ENCODE assay signal across 8 cellular contexts in the genomic region with DNA sequence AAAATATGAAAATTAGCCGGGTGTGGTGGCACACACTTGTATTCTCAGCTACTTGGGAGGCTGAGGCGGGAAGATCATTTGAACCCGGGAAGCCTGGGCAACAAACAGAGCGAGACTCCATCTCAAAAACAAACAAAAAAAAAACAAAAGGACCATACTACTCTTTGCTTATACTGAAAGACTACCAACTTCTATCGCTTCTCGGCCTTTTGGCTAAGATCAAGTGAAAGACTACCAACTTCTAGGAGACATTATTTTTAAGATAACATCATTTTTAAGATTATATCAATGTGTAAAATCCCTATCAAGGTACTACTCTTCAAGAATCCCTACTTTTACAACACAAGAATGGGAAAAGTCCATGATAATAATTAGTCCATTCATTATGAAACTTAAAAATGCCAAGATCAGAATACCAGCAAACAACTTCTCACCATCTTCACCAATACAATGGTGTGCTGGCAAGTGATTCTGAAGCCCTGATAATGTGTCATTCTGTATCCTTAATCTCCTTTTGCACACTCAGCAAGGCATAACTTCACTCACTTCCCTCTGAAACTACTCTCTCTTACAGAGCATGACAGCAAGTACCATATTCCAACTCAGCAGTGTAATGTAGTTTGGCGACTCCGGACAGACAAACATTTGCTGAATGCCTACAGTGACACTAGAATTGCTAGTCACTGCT. TPM values are rescaled to one million over a fixed set of nuclear protein-coding genes. Genes with fewer than 3 reads are reported as not detected.
A peak's percentile ranks its signal among the peaks of the same experiment; 100 is the strongest.
DNase-seq lines count a peak whose midpoint lies in the region; ATAC-seq, FAIRE-seq and TF ChIP-seq lines count a peak whose summit lies in the region.

No MANE protein-coding gene starts in this region.

- peaks cover 71% of the 10 kb centered on the region for H3K4me1 ChIP-seq in A549
- peaks cover 46% of the 10 kb centered on the region for H3K4me1 ChIP-seq in HUES48 (ENCODE audit: control insufficient read depth, insufficient read depth, low read length)
- H3K4me1 ChIP-seq in adipocyte (ENCODE audit: control insufficient read depth, insufficient read depth, low read length): peaks cover 70% of the 10 kb centered on the region
- peaks cover 17 to 62% (median 43%) of the 10 kb centered on the region in 4 donors for H3K4me1 ChIP-seq in liver (ENCODE audit: control insufficient read depth in 4 of 4, insufficient read depth in 4 of 4, low read length in 3 of 4)
- H3K4me1 ChIP-seq in upper lobe of left lung: peaks cover 68 to 83% (median 78%) of the 10 kb centered on the region in 4 donors

- TF ChIP-seq RAD21 in A549 (conservative IDR thresholded peaks at IDR 0.05 in 1 of 2, IDR thresholded peaks at IDR 0.05 in 1 of 2) (no peak), liver (IDR thresholded peaks at IDR 0.05) (peak in 1 of 2 donors; percentile 19)

- CTCF ChIA-PET in A549 (lab: Yijun Ruan, JAX): interaction anchor here (2.0 to 24.5 kb wide), 2 partner anchors 21 to 22 kb away, joined by 7 to 518 read pairs; no protein-coding TSS in a partner anchor

- POLR2A ChIA-PET in A549 (lab: Yijun Ruan, JAX): no interaction called here

- no peaks in the 10 kb centered on the region for H3K9me3 ChIP-seq in A549
- H3K9me3 ChIP-seq in HUES48 (ENCODE audit: control insufficient read depth, insufficient read depth, low read length): no peaks in the 10 kb centered on the region
- H3K9me3 ChIP-seq in adipocyte (ENCODE audit: control insufficient read depth, low read length): no peaks in the 10 kb centered on the region
- no peaks in the 10 kb centered on the region for H3K9me3 ChIP-seq in liver (ENCODE audit: control insufficient read depth in 4 of 4, low read length in 3 of 4)
- no peaks in the 10 kb centered on the region for H3K9me3 ChIP-seq in upper lobe of left lung

- H3K4me3 ChIP-seq in A549 (peak overlapping the region; percentile 83), HUES48 (ENCODE audit: low read depth, low read length) (peak overlapping the region; percentile 99), adipocyte (ENCODE audit: low read length) (peak overlapping the region; percentile 100), liver (ENCODE audit: low read depth in 1 of 3, low read length in 3 of 3) (peak overlapping the region; percentile 95 to 99 (median 99)), upper lobe of left lung (peak overlapping the region; percentile 53 to 81 (median 72))

- DNase-seq in A549 (ENCODE audit: low read depth in 1 of 2, low spot score in 1 of 2) (no peak), adipocyte (ENCODE audit: low read depth) (peak; percentile 52), upper lobe of left lung (no peak), AG08395 (ENCODE audit: low spot score) (no peak)

- TF ChIP-seq EP300 in A549 (IDR thresholded peaks at IDR 0.05) (no peak), upper lobe of left lung (IDR thresholded peaks at IDR 0.05) (no peak)

- ATAC-seq in A549: no peak
- ATAC-seq in upper lobe of left lung (ENCODE audit: low FRiP score in 2 of 2): no peak
- no peak for ATAC-seq in HG03342 (IDR thresholded peaks at IDR 0.05; ENCODE audit: unreplicated experiment)
- no peak for ATAC-seq in GM21786 (IDR thresholded peaks at IDR 0.05; ENCODE audit: unreplicated experiment)

- TF ChIP-seq POLR2A in A549 (IDR thresholded peaks at IDR 0.05; ENCODE audit: low read length) (no peak), upper lobe of left lung (IDR thresholded peaks at IDR 0.05) (peak in 1 of 4 donors; percentile 23)

- peak overlapping the region; percentile 74 for H3K4me2 ChIP-seq in A549

- no peaks in the 10 kb centered on the region; the same call in 1 of the 2 replicates for H3K36me3 ChIP-seq in HUES48 (ENCODE audit: control insufficient read depth, insufficient read depth, low read length)
- H3K36me3 ChIP-seq in adipocyte (ENCODE audit: control insufficient read depth, insufficient read depth, low read length, severe bottlenecking): no peaks in the 10 kb centered on the region
- no peaks in the 10 kb centered on the region for H3K36me3 ChIP-seq in liver (ENCODE audit: control insufficient read depth in 4 of 4, insufficient read depth in 3 of 4, low read depth in 1 of 4, low read length in 3 of 4)
- H3K36me3 ChIP-seq in upper lobe of left lung: no peaks in the 10 kb centered on the region

- WGBS in A549 (ENCODE audit: missing lambda C conversion rate): 44% methylated on average over 8 of the region's 8 CpGs
- 64% methylated on average over 8 of the region's 8 CpGs for WGBS in liver
- WGBS in upper lobe of left lung, 2 donors: 64 to 65% methylated on average over 8 of the region's 8 CpGs

- TF ChIP-seq CTCF in A549 (IDR thresholded peaks at IDR 0.05) (no peak), liver (IDR thresholded peaks at IDR 0.05; ENCODE audit: low read depth, low read length, missing input control) (no peak), upper lobe of left lung (IDR thresholded peaks at IDR 0.05) (no peak)

- H3K9ac ChIP-seq in HUES48 (ENCODE audit: low read depth, low read length) (no peak overlapping the region), adipocyte (ENCODE audit: low read length) (peak overlapping the region; percentile 99), liver (ENCODE audit: low read depth in 1 of 2, low read length in 2 of 2) (peak overlapping the region; percentile 93 to 96)

- H3K27me3 ChIP-seq in HUES48 (ENCODE audit: control insufficient read depth, insufficient read depth, low read length) (0 out of 2 replicates have a peak, but pooled peaks cover 3% of the 10 kb centered on the region), adipocyte (replicated peaks; ENCODE audit: control insufficient read depth, insufficient read depth, low read length) (no peaks in the 10 kb centered on the region), liver (ENCODE audit: control insufficient read depth in 4 of 4, insufficient read depth in 4 of 4, low read length in 3 of 4) (no peaks in the 10 kb centered on the region), upper lobe of left lung (no peaks in the 10 kb centered on the region)

- H3K27ac ChIP-seq in A549: peak overlapping the region; percentile 99
- H3K27ac ChIP-seq in HUES48 (ENCODE audit: low read depth, low read length): peak overlapping the region; percentile 40
- peak overlapping the region; percentile 86 to 96 for H3K27ac ChIP-seq in liver (ENCODE audit: low read depth in 1 of 2, low read length in 2 of 2)
- H3K27ac ChIP-seq in upper lobe of left lung: peak overlapping the region; percentile 97 to 99 (median 98)

- FAIRE-seq in A549 (lab: Jason Lieb, UNC): no peak

TF ChIP-seq in A549, 52 proteins besides CTCF, POLR2A, EP300 and RAD21:
- peak; percentile 69 for TF ChIP-seq MAFK (IDR thresholded peaks at IDR 0.05; ENCODE audit: partially characterized antibody)
- no peak for TF ChIP-seq TP53 (CRISPR knock-in tag; IDR thresholded peaks at IDR 0.05)
- TF ChIP-seq ZSCAN20 (CRISPR knock-in tag; IDR thresholded peaks at IDR 0.05): no peak

TF ChIP-seq in liver, 16 proteins besides CTCF, POLR2A, EP300 and RAD21:
- TF ChIP-seq YY1 (IDR thresholded peaks at IDR 0.05) (peak; percentile 28), HNF4A (conservative IDR thresholded peaks at IDR 0.05) (no peak)

RNA-seq across cellular contexts. Expression of gene PTP4A2, which starts 1.7 kb away (rescaled TPM):
- polyA plus RNA-seq in A549 (2011; rRNA removed) (504 and 563 TPM in 2 replicates), A549 (2017; fragmentation: RNase III; extraction: RNeasy Plus Mini Kit Qiagen cat#74134 plus additional on column Dnase treatment) (234 to 263 TPM (median 246 TPM) in 3 replicates), liver (10 to 100 TPM; 47.7 to 69.3 TPM)
- polyA plus RNA-seq in A549 (2012; cell fraction: cytosol; rRNA removed): 49.1 and 51.5 TPM in 2 replicates
- polyA plus RNA-seq in A549 (2012; cell fraction: nucleus; rRNA removed): 13.1 and 17.8 TPM in 2 replicates
- polyA minus RNA-seq in A549 (2011; rRNA and poly(A)+ RNA removed): 385 and 443 TPM in 2 replicates
- total RNA-seq in liver (10 to 100 TPM; 74.4 to 98.1 TPM), upper lobe of left lung (100 to 1,000 TPM in 4 of 6 donors, 10 to 100 TPM in 2; 71.6 to 279 (median 148) TPM)

Comparison
In these comparisons a context has a peak if more than half of its experiments do, and no peak if none do; other contexts are left out.
1. H3K27ac ChIP-seq: peak in every context shown above with its lines; median percentile 99 in A549; 98 in upper lobe of left lung; 91 in liver; 40 in HUES48.